In genomic region chr2:28224648-28225471, GRCh38 we compare ENCODE assay signal across 10 cellular contexts.
A peak's percentile ranks its signal among the peaks of the same experiment; 100 is the strongest.
DNase-seq lines count a peak whose midpoint lies in the region; ATAC-seq and TF ChIP-seq lines count a peak whose summit lies in the region.
"Had no signal": no experiment of that assay in that cellular context is flagged by ENCODE, and none has a peak within 500 bp of the region (broad histone marks: within the 10 kb centered on the region; RNA-seq: fewer than 3 reads in every experiment).

No MANE protein-coding gene starts in this region.

- peak overlapping the region; percentile 39 for H3K4me2 ChIP-seq in SK-N-SH

- no peaks in the 10 kb centered on the region for H3K27me3 Mint-ChIP-seq in CD4-positive, alpha-beta T cell

- no peaks in the 10 kb centered on the region for H3K9me2 ChIP-seq in SK-N-SH

- TF ChIP-seq EP300 in SK-N-SH (IDR thresholded peaks at IDR 0.05; ENCODE audit: borderline replicate concordance in 1 of 2, low read depth in 1 of 2, low read length in 1 of 2) = 0 out of 4 replicates have a peak, but pooled peaks of 1 of the 2 experiments have one; percentile 15

- no peaks in the 10 kb centered on the region for H3K36me3 Mint-ChIP-seq in CD4-positive, alpha-beta T cell (ENCODE audit: low read depth)

- DNase-seq in DMS153 (lab: John Stamatoyannopoulos, UW) (peak; percentile 11), SK-N-SH (no peak), fibroblast of mammary gland (ENCODE audit: low read depth) (peak; percentile 93), sciatic nerve (ENCODE audit: low spot score) (no peak), HuH-7.5 (ENCODE audit: low spot score) (no peak)
- no peak for DNase-seq in CD4-positive, alpha-beta T cell
- no peak for DNase-seq in activated CD4-positive, alpha-beta T cell treated with anti-CD3 and anti-CD28 coated beads for 48 hours
- DNase-seq: activated naive CD4-positive, alpha-beta T cell treated with Interleukin-2 at 50 U/mL for 16 hours; GOT3 had no signal

- intact Hi-C loops in sciatic nerve (cut with DNase I) = no loop called here
- intact Hi-C loops in CD4-positive, alpha-beta T cell (cut with DNase I, micrococcal nuclease) = no loop called here

- peaks cover 7 to 19% of the 10 kb centered on the region in 2 experiments; a peak in 3 of 4 replicates for H3K4me1 ChIP-seq in SK-N-SH (ENCODE audit: control insufficient read depth in 1 of 2, insufficient read depth in 2 of 2, low read depth in 1 of 2, low read length in 1 of 2)

- H3K4me3 ChIP-seq in SK-N-SH (ENCODE audit: low read depth in 2 of 2, low read length in 1 of 2) (no peak overlapping the region), fibroblast of mammary gland (ENCODE audit: control insufficient read depth, low read depth, low read length) (no peak overlapping the region)

- no peaks in the 10 kb centered on the region for H3K36me3 ChIP-seq in SK-N-SH (replicated peaks in 1 of 2; ENCODE audit: control insufficient read depth in 1 of 2, insufficient read depth in 2 of 2, low read length in 1 of 2)

- H3K27me3 ChIP-seq in SK-N-SH (ENCODE audit: insufficient read depth) = no peaks in the 10 kb centered on the region
- H3K27me3 ChIP-seq in CD4-positive, alpha-beta T cell (ENCODE audit: control insufficient read depth, insufficient read depth, low read length) = no peaks in the 10 kb centered on the region

- H3K79me2 ChIP-seq in SK-N-SH (ENCODE audit: insufficient read depth) = no peaks in the 10 kb centered on the region

- no peak overlapping the region for H3K27ac ChIP-seq in SK-N-SH (ENCODE audit: low read depth in 2 of 2, low read length in 1 of 2)
- H3K27ac ChIP-seq in CD4-positive, alpha-beta T cell (ENCODE audit: low read depth, low read length) = no peak overlapping the region

- POLR2A ChIA-PET in SK-N-SH (lab: Yijun Ruan, JAX) = no interaction called here
- POLR2A ChIA-PET in CD4-positive, alpha-beta T cell (lab: Charles Lee) = no interaction called here

- no peaks in the 10 kb centered on the region for H3K4me1 Mint-ChIP-seq in CD4-positive, alpha-beta T cell (ENCODE audit: low read depth)

- CTCF ChIA-PET in SK-N-SH (lab: Yijun Ruan, JAX) = interaction anchor here (1.2 to 1.8 kb wide), 3 partner anchors 14 to 521 kb away, joined by 3 to 9 read pairs (median 6); no protein-coding TSS in a partner anchor
- CTCF ChIA-PET in CD4-positive, alpha-beta T cell (lab: Charles Lee) = interaction anchor here (0.9 kb wide), 2 partner anchors 60 to 521 kb away, joined by 3 read pairs; no protein-coding TSS in a partner anchor

- H3K4me3 Mint-ChIP-seq in CD4-positive, alpha-beta T cell = no peak overlapping the region

- TF ChIP-seq RAD21 in SK-N-SH (IDR thresholded peaks at IDR 0.05; ENCODE audit: low read length) = no peak

- H3F3A ChIP-seq in SK-N-SH (replicated peaks; ENCODE audit: insufficient read depth) = no peaks in the 10 kb centered on the region

- H2AFZ ChIP-seq in SK-N-SH (ENCODE audit: low read depth) = no peak overlapping the region

- TF ChIP-seq CTCF in SK-N-SH (IDR thresholded peaks at IDR 0.05) = no peak
- TF ChIP-seq CTCF in fibroblast of mammary gland (conservative IDR thresholded peaks at IDR 0.05; ENCODE audit: control insufficient read depth, insufficient read depth, low read depth, low read length) = no peak
- TF ChIP-seq CTCF in CD4-positive, alpha-beta T cell (IDR thresholded peaks at IDR 0.05) = no peak

- no peaks in the 10 kb centered on the region for H4K20me1 ChIP-seq in SK-N-SH (ENCODE audit: insufficient read depth)

- WGBS in SK-N-SH (ENCODE audit: low lambda C conversion rate) = 68% methylated on average over 9 of the region's 9 CpGs

- no peaks in the 10 kb centered on the region for H3K9me3 ChIP-seq in SK-N-SH
- H3K9me3 ChIP-seq in CD4-positive, alpha-beta T cell (ENCODE audit: control insufficient read depth, low read length) = no peaks in the 10 kb centered on the region

- ATAC-seq in sciatic nerve (peak; percentile 90), HG02798 (IDR thresholded peaks at IDR 0.05; ENCODE audit: poor library complexity, unreplicated experiment) (no peak)
- ATAC-seq in CD4-positive, alpha-beta T cell (ENCODE audit: poor library complexity) = no peak

- H3K9ac ChIP-seq in SK-N-SH = no peak overlapping the region

- H3K9me3 Mint-ChIP-seq in CD4-positive, alpha-beta T cell = no peaks in the 10 kb centered on the region

- no peak overlapping the region for H3K27ac Mint-ChIP-seq in CD4-positive, alpha-beta T cell

TF ChIP-seq in SK-N-SH, 30 proteins besides CTCF, POLR2A, EP300 and RAD21 (continues in another document):
- no peak for TF ChIP-seq FOXM1 (IDR thresholded peaks at IDR 0.05; ENCODE audit: low read depth)
- no peak for TF ChIP-seq ZBTB33 (IDR thresholded peaks at IDR 0.05; ENCODE audit: borderline replicate concordance, low read depth)
- TF ChIP-seq TCF12 (IDR thresholded peaks at IDR 0.05) = peak; percentile 61
- TF ChIP-seq MXI1 (IDR thresholded peaks at IDR 0.05; ENCODE audit: low read depth, low read length) = no peak
- TF ChIP-seq USF2 (IDR thresholded peaks at IDR 0.05; ENCODE audit: borderline replicate concordance, low read depth, low read length) = no peak
- TF ChIP-seq FOXJ3 (CRISPR knock-in tag; IDR thresholded peaks at IDR 0.05) = no peak
- no peak for TF ChIP-seq REST (IDR thresholded peaks at IDR 0.05; ENCODE audit: low read depth, low read length)
- TF ChIP-seq RFX5 (IDR thresholded peaks at IDR 0.05; ENCODE audit: low read length) = no peak
- TF ChIP-seq GATA2 (CRISPR knock-in tag; IDR thresholded peaks at IDR 0.05) = no peak
- TF ChIP-seq MEF2A (IDR thresholded peaks at IDR 0.05; ENCODE audit: borderline replicate concordance, low read depth) = no peak
- peak; percentile 29; the same call in 1 of the 2 replicates for TF ChIP-seq POLR2AphosphoS5 (IDR thresholded peaks at IDR 0.05; ENCODE audit: low read depth, low read length)
- no peak for TF ChIP-seq TAF1 (IDR thresholded peaks at IDR 0.05; ENCODE audit: borderline replicate concordance, low read depth, low read length)
- TF ChIP-seq PBX3 (IDR thresholded peaks at IDR 0.05) = 0 out of 2 replicates have a peak, but pooled peaks have one; percentile 51
- no peak for TF ChIP-seq GABPA (IDR thresholded peaks at IDR 0.05; ENCODE audit: low read depth)
- TF ChIP-seq CHD2 (IDR thresholded peaks at IDR 0.05; ENCODE audit: low read length, partially characterized antibody) = no peak
- TF ChIP-seq JUND (IDR thresholded peaks at IDR 0.05) = 0 out of 2 replicates have a peak, but pooled peaks have one; percentile 11
- no peak for TF ChIP-seq TEAD4 (IDR thresholded peaks at IDR 0.05; ENCODE audit: borderline replicate concordance, insufficient read depth)

Comparison
In these comparisons a context has a peak if more than half of its experiments do, and no peak if none do; other contexts are left out.
1. DNase-seq: peak in DMS153 (single experiment) and fibroblast of mammary gland (single experiment); none in SK-N-SH (single experiment), sciatic nerve (single experiment), CD4-positive, alpha-beta T cell (0 of 10), HuH-7.5 (single experiment) and activated CD4-positive, alpha-beta T cell treated with anti-CD3 and anti-CD28 coated beads for 48 hours (single experiment).